Comparison of ENCODE assay signal across 1 cellular context in the genomic region with DNA sequence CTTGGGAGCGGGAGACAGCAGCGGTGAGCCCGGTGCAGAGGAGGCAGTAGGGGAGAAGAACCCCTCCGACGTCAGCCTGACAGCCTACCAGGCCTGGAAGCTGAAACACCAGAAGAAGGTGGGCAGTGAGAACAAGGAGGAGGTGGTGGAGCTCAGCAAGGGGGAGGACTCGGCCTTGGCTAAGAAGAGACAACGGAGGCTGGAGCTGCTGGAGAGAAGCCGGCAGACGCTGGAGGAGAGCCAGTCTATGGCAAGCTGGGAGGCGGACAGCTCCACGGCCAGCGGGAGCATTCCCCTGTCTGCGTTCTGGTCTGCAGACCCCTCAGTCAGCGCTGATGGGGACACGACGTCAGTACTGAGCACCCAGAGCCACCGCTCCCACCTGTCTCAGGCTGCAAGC.
TF ChIP-seq lines count a peak whose summit lies in the region.

No MANE protein-coding gene starts in this region.

TF ChIP-seq in IMR-90, 13 proteins besides CTCF, POLR2A, EP300 and RAD21:
- TF ChIP-seq, protein P1, sequence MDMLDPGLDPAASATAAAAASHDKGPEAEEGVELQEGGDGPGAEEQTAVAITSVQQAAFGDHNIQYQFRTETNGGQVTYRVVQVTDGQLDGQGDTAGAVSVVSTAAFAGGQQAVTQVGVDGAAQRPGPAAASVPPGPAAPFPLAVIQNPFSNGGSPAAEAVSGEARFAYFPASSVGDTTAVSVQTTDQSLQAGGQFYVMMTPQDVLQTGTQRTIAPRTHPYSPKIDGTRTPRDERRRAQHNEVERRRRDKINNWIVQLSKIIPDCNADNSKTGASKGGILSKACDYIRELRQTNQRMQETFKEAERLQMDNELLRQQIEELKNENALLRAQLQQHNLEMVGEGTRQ (IDR thresholded peaks at IDR 0.05; ENCODE audit: low read depth, low read length), result no peak
- TF ChIP-seq CHD1 (IDR thresholded peaks at IDR 0.05; ENCODE audit: low read depth, low read length), result no peak
